Comparison of ENCODE assay signal across 8 cellular contexts in the genomic region with DNA sequence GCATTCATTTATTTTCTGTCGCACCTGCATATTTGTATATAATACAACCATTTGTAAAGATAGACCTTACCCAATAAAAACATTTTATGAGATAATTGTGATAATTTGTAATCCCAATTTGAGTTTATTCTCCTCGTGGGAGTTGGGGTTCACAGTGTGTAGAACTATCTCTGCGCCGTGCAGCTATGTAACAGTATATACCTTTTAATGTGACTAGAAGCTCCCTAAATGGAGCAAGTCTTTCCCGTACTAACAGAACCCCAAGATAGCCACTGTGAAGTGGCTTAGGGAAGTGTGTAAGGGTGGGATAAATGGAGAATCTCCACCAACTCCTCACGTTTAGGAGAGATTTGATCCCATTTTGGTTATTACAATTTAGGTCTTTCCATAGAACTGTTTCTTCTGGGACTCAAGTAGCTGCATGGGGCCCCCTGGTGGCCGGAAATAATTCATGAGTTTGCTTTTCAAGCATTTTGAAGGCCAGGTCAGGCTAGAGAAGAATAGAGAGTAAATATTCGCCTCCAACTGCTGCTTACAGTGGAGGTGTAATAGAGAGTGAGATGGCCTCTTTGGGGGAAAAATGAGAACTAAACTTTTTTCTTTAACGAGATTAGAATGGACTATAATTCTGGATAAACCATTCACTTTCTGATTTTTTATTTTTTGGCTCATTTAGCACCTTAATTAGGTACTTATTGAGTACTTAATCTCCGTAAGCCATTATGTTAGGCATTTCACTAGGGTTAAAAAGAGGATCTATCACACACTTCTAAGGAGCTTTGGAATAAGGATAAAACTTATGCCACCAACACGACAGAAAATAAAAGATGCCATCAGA. TPM values are rescaled to one million over a fixed set of nuclear protein-coding genes. Genes with fewer than 3 reads are reported as not detected.
A peak's percentile ranks its signal among the peaks of the same experiment; 100 is the strongest.
DNase-seq lines count a peak whose midpoint lies in the region; ATAC-seq, FAIRE-seq and TF ChIP-seq lines count a peak whose summit lies in the region.

No MANE protein-coding gene starts in this region.

- H3K9me3 Mint-ChIP-seq in activated T-helper 1 cell treated with anti-CD3 and anti-CD28 coated beads, Interleukin-12 subunit alpha, Interleukin-12 subunit beta, Interleukin-2, Interleukin-4 antibody, amounts not matched to agents 30 ng/mL and 10 ng/mL and 1 ng/mL, durations not matched to agents 14 hours and 24 hours and 36 hours, result no peaks in the 10 kb centered on the region
- H3K9me3 Mint-ChIP-seq in type B pancreatic cell, result no peaks in the 10 kb centered on the region

- no peaks in the 10 kb centered on the region for H3K4me1 ChIP-seq in Peyer's patch

- peak; percentile 69 for TF ChIP-seq CTCF in GM10266 (IDR thresholded peaks at IDR 0.05; ENCODE audit: control insufficient read depth, insufficient read depth, low read depth, missing control alignments)
- TF ChIP-seq CTCF in Peyer's patch (IDR thresholded peaks at IDR 0.05), result peak; percentile 58 to 82 (median 68)
- peak; percentile 77 for TF ChIP-seq CTCF in foreskin fibroblast (IDR thresholded peaks at IDR 0.05; ENCODE audit: low read depth, low read length)
- no peak for TF ChIP-seq CTCF in omental fat pad (IDR thresholded peaks at IDR 0.05)
- peak; percentile 88 for TF ChIP-seq CTCF in type B pancreatic cell (conservative IDR thresholded peaks at IDR 0.05)

- H3K4me1 Mint-ChIP-seq in activated T-helper 1 cell treated with anti-CD3 and anti-CD28 coated beads, Interleukin-12 subunit alpha, Interleukin-12 subunit beta, Interleukin-2, Interleukin-4 antibody, amounts not matched to agents 30 ng/mL and 10 ng/mL and 1 ng/mL, durations not matched to agents 14 hours and 24 hours and 36 hours (ENCODE audit: low read depth), result no peaks in the 10 kb centered on the region
- H3K4me1 Mint-ChIP-seq in type B pancreatic cell (ENCODE audit: unreplicated experiment), result peaks cover 33% of the 10 kb centered on the region

- intact Hi-C loops in activated T-helper 1 cell treated with anti-CD3 and anti-CD28 coated beads, Interleukin-12 subunit alpha, Interleukin-12 subunit beta, Interleukin-2, Interleukin-4 antibody, amounts not matched to agents 30 ng/mL and 10 ng/mL and 1 ng/mL, durations not matched to agents 14 hours and 24 hours and 36 hours (cut with micrococcal nuclease), result loop anchor here (1.0 to 2.0 kb wide), 3 partner anchors 17 to 192 kb away; no protein-coding TSS in a partner anchor

- H3K27ac Mint-ChIP-seq in activated T-helper 1 cell treated with anti-CD3 and anti-CD28 coated beads, Interleukin-12 subunit alpha, Interleukin-12 subunit beta, Interleukin-2, Interleukin-4 antibody, amounts not matched to agents 30 ng/mL and 10 ng/mL and 1 ng/mL, durations not matched to agents 14 hours and 24 hours and 36 hours, result no peak overlapping the region
- no peak overlapping the region for H3K27ac Mint-ChIP-seq in type B pancreatic cell

- no peak for TF ChIP-seq POLR2A in Peyer's patch (IDR thresholded peaks at IDR 0.05)

- FAIRE-seq in RCC 7860 (lab: Jason Lieb, UNC), result no peak

- no peaks in the 10 kb centered on the region for H3K27me3 ChIP-seq in Peyer's patch

- H3K36me3 Mint-ChIP-seq in activated T-helper 1 cell treated with anti-CD3 and anti-CD28 coated beads, Interleukin-12 subunit alpha, Interleukin-12 subunit beta, Interleukin-2, Interleukin-4 antibody, amounts not matched to agents 30 ng/mL and 10 ng/mL and 1 ng/mL, durations not matched to agents 14 hours and 24 hours and 36 hours (ENCODE audit: low read depth), result no peaks in the 10 kb centered on the region
- no peaks in the 10 kb centered on the region for H3K36me3 Mint-ChIP-seq in type B pancreatic cell

- H3K4me3 ChIP-seq in Peyer's patch (no peak overlapping the region), foreskin fibroblast (ENCODE audit: low read depth in 1 of 2, low read length in 2 of 2) (no peak overlapping the region)

- H3K27me3 Mint-ChIP-seq in activated T-helper 1 cell treated with anti-CD3 and anti-CD28 coated beads, Interleukin-12 subunit alpha, Interleukin-12 subunit beta, Interleukin-2, Interleukin-4 antibody, amounts not matched to agents 30 ng/mL and 10 ng/mL and 1 ng/mL, durations not matched to agents 14 hours and 24 hours and 36 hours (ENCODE audit: insufficient read depth), result peaks cover 16% of the 10 kb centered on the region
- peaks cover 9% of the 10 kb centered on the region for H3K27me3 Mint-ChIP-seq in type B pancreatic cell

- H3K4me3 Mint-ChIP-seq in activated T-helper 1 cell treated with anti-CD3 and anti-CD28 coated beads, Interleukin-12 subunit alpha, Interleukin-12 subunit beta, Interleukin-2, Interleukin-4 antibody, amounts not matched to agents 30 ng/mL and 10 ng/mL and 1 ng/mL, durations not matched to agents 14 hours and 24 hours and 36 hours, result no peak overlapping the region
- H3K4me3 Mint-ChIP-seq in type B pancreatic cell, result no peak overlapping the region

- peak; percentile 8 for ATAC-seq in omental fat pad (ENCODE audit: low FRiP score)

- DNase-seq in GM10266 (ENCODE audit: extremely low spot score) (peak; percentile 17), HT1080 (ENCODE audit: low read depth) (peak; percentile 44), Peyer's patch (peak; percentile 56 to 93 (median 75)), foreskin fibroblast (peak in 1 of 2 donors; percentile 87), omental fat pad (ENCODE audit: low spot score) (peak; percentile 91), type B pancreatic cell (ENCODE audit: extremely low spot score, unreplicated experiment) (peak; percentile 76), RCC 7860 (ENCODE audit: low spot score) (no peak)
- peak; percentile 31 for DNase-seq in activated T-helper 1 cell treated with anti-CD3 and anti-CD28 coated beads, Interleukin-12 subunit alpha, Interleukin-12 subunit beta, Interleukin-2, Interleukin-4 antibody, amounts not matched to agents 30 ng/mL and 10 ng/mL and 1 ng/mL, durations not matched to agents 14 hours and 24 hours and 36 hours (ENCODE audit: low spot score)

- H3K27ac ChIP-seq in Peyer's patch, result no peak overlapping the region

- H3K36me3 ChIP-seq in Peyer's patch, result no peaks in the 10 kb centered on the region

- no peaks in the 10 kb centered on the region for H3K9me3 ChIP-seq in Peyer's patch

RNA-seq across cellular contexts. Expression of gene TMEM100, which starts 4.5 kb away (rescaled TPM):
- 0.40 and 0.82 TPM in 2 replicates for total RNA-seq in HT1080 (2014; rRNA removed; shearing (Covaris generic))
- polyA plus RNA-seq in HT1080 (2015; cell fraction: cytosol; rRNA removed), result not detected in 2 replicates
- polyA plus RNA-seq in HT1080 (2015; cell fraction: nucleus; rRNA removed), result 0.07 TPM in 1 of 2 replicates, not detected in the other
- total RNA-seq in Peyer's patch (10 to 100 TPM in 1 of 4 donors, 1 to 10 TPM in 3; 4.4 to 18.2 (median 4.8) TPM), omental fat pad (100 to 1,000 TPM in 1 of 4 donors, 10 to 100 TPM in 3; 15.1 to 127 (median 43.6) TPM), type B pancreatic cell (ENCODE audit: low replicate concordance) (2.5 and 21.4 TPM in 2 replicates)
- total RNA-seq in activated T-helper 1 cell treated with anti-CD3 and anti-CD28 coated beads, Interleukin-12 subunit alpha, Interleukin-12 subunit beta, Interleukin-2, Interleukin-4 antibody, amounts not matched to agents 30 ng/mL and 10 ng/mL and 1 ng/mL, durations not matched to agents 14 hours and 24 hours and 36 hours, result not detected in 2 replicates

RNA-seq across cellular contexts. Expression of gene PCTP, which starts 32.7 kb away (rescaled TPM):
- total RNA-seq in HT1080 (2014; rRNA removed; shearing (Covaris generic)), result 7.9 and 8.1 TPM in 2 replicates
- 11.0 and 11.3 TPM in 2 replicates for polyA plus RNA-seq in HT1080 (2015; cell fraction: cytosol; rRNA removed)
- 7.0 and 9.0 TPM in 2 replicates for polyA plus RNA-seq in HT1080 (2015; cell fraction: nucleus; rRNA removed)
- total RNA-seq in Peyer's patch, result 10 to 100 TPM; 16.0 to 35.5 (median 26.5) TPM
- total RNA-seq in activated T-helper 1 cell treated with anti-CD3 and anti-CD28 coated beads, Interleukin-12 subunit alpha, Interleukin-12 subunit beta, Interleukin-2, Interleukin-4 antibody, amounts not matched to agents 30 ng/mL and 10 ng/mL and 1 ng/mL, durations not matched to agents 14 hours and 24 hours and 36 hours, result 7.7 and 8.4 TPM in 2 replicates
- 10 to 100 TPM; 16.0 to 41.9 (median 25.0) TPM for total RNA-seq in omental fat pad
- 20.6 and 22.1 TPM in 2 replicates for total RNA-seq in type B pancreatic cell (ENCODE audit: low replicate concordance)

Comparison
In these comparisons a context has a peak if more than half of its experiments do, and no peak if none do; other contexts are left out.
1. CTCF ChIP-seq: peak in GM10266 (single experiment), Peyer's patch (6 of 6), foreskin fibroblast (single experiment) and type B pancreatic cell (single experiment); none in omental fat pad (0 of 3).